Comparison of ENCODE assay signal across 15 cellular contexts in genomic region chr20:17518339-17519052, GRCh38. TPM values are rescaled to one million over a fixed set of nuclear protein-coding genes. Genes with fewer than 3 reads are reported as not detected.
DNase-seq lines count a peak whose midpoint lies in the region; ATAC-seq, FAIRE-seq and TF ChIP-seq lines count a peak whose summit lies in the region.
"Had no signal": no experiment of that assay in that cellular context is flagged by ENCODE, and none has a peak within 500 bp of the region (broad histone marks: within the 10 kb centered on the region; RNA-seq: fewer than 3 reads in every experiment).

No MANE protein-coding gene starts in this region.

- CTCF ChIA-PET in HCT116 (lab: Charles Lee), result no interaction called here

- H3K4me1 ChIP-seq in BLaER1 treated with 17β-estradiol and CSF1 and Interleukin-3, amounts not matched to agents 10 nM and 100 nM, result peaks cover 46 to 86% (median 72%) of the 10 kb centered on the region in 10 experiments
- H3K4me1 ChIP-seq in HCT116 (ENCODE audit: control insufficient read depth in 1 of 2, insufficient read depth in 2 of 2, low read length in 2 of 2), result peaks cover 6 to 12% of the 10 kb centered on the region in 2 experiments
- H3K4me1 ChIP-seq in adipocyte (ENCODE audit: control insufficient read depth, insufficient read depth, low read length), result no peaks in the 10 kb centered on the region
- no peaks in the 10 kb centered on the region for H3K4me1 ChIP-seq in lower lobe of right lung

- H3K27me3 Mint-ChIP-seq in stimulated activated memory B cell treated with anti-CD40 and anti-IgM and Interleukin-4, amounts not matched to agents 10 μg/mL and 1 μg/mL and 100 μg/mL, for 72 hours, result peaks cover 5% of the 10 kb centered on the region

- H3K9me3 ChIP-seq in BLaER1 treated with 17β-estradiol and CSF1 and Interleukin-3, amounts not matched to agents 10 nM and 100 nM (replicated peaks in 1 of 11), result peaks cover 0 to 22% (median 0%) of the 10 kb centered on the region in 11 experiments; a peak in 7 of 22 replicates
- H3K9me3 ChIP-seq in HCT116 (ENCODE audit: control insufficient read depth in 1 of 2, insufficient read depth in 1 of 2, low read depth in 1 of 2, low read length in 2 of 2) (no peaks in the 10 kb centered on the region), adipocyte (ENCODE audit: control insufficient read depth, low read length) (no peaks in the 10 kb centered on the region), lower lobe of right lung (no peaks in the 10 kb centered on the region)

- no peaks in the 10 kb centered on the region for H4K20me1 ChIP-seq in BLaER1 treated with 17β-estradiol and CSF1 and Interleukin-3, amounts not matched to agents 10 nM and 100 nM
- H4K20me1 ChIP-seq in HCT116 (ENCODE audit: insufficient read depth), result no peaks in the 10 kb centered on the region

- no peaks in the 10 kb centered on the region for H3K9me2 ChIP-seq in HCT116 (ENCODE audit: insufficient read depth)

- H3K4me3 Mint-ChIP-seq in stimulated activated memory B cell treated with anti-CD40 and anti-IgM and Interleukin-4, amounts not matched to agents 10 μg/mL and 1 μg/mL and 100 μg/mL, for 72 hours, result no peak overlapping the region
- H3K4me3 Mint-ChIP-seq: activated CD8-positive, alpha-beta T cell treated with anti-CD3 and anti-CD28 coated beads, Interleukin-2, amount 10 ng/mL, durations not matched to agents 7 days and 5 days; nephron had no signal

- H3K79me2 ChIP-seq in HCT116 (ENCODE audit: insufficient read depth, low read length), result no peaks in the 10 kb centered on the region

- TF ChIP-seq RAD21 in HCT116 (IDR thresholded peaks at IDR 0.05; ENCODE audit: low read depth), result no peak

- DNase-seq in HCT116 (ENCODE audit: low read depth, low spot score) (no peak), adipocyte (ENCODE audit: low read depth) (peak; percentile 21), lower lobe of right lung (peak; percentile 58), RCC 7860 (ENCODE audit: low spot score) (no peak), NCI-H2227 (lab: John Stamatoyannopoulos, UW; ENCODE audit: unreplicated experiment) (no peak)
- DNase-seq: activated CD8-positive, alpha-beta T cell treated with anti-CD3 and anti-CD28 coated beads, Interleukin-2, amount 10 ng/mL, durations not matched to agents 7 days and 5 days; activated gamma-delta T cell; left colon had no signal

- intact Hi-C loops in HCT116 (cut with micrococcal nuclease) (no loop called here), lower lobe of right lung (cut with DNase I) (no loop called here)

- BruUV-seq in HCT116 (replicated peaks; lab: Mats Ljungman, UMichigan), result no TSS peak

- H3K27ac Mint-ChIP-seq in stimulated activated memory B cell treated with anti-CD40 and anti-IgM and Interleukin-4, amounts not matched to agents 10 μg/mL and 1 μg/mL and 100 μg/mL, for 72 hours, result no peak overlapping the region
- H3K27ac Mint-ChIP-seq: activated CD8-positive, alpha-beta T cell treated with anti-CD3 and anti-CD28 coated beads, Interleukin-2, amount 10 ng/mL, durations not matched to agents 7 days and 5 days; nephron had no signal

- TF ChIP-seq CTCF in HCT116 (IDR thresholded peaks at IDR 0.05 in 2 of 3, conservative IDR thresholded peaks at IDR 0.05 in 1 of 3; ENCODE audit: borderline replicate concordance in 1 of 3, insufficient read depth in 1 of 3, low read depth in 2 of 3, low read length in 2 of 3), result no peak
- TF ChIP-seq CTCF in lower lobe of right lung (IDR thresholded peaks at IDR 0.05), result no peak

- H2AFZ ChIP-seq in HCT116 (ENCODE audit: low read depth, low read length, poor library complexity, severe bottlenecking), result no peak overlapping the region

- H3K4me2 ChIP-seq in BLaER1 treated with 17β-estradiol and CSF1 and Interleukin-3, amounts not matched to agents 10 nM and 100 nM, result peak overlapping the region; percentile 74 to 93 (median 85)
- H3K4me2 ChIP-seq in HCT116 (ENCODE audit: low read length), result no peak overlapping the region
- H3K4me2 ChIP-seq: KMS-11 had no signal

- H3K9ac ChIP-seq in BLaER1 treated with 17β-estradiol and CSF1 and Interleukin-3, amounts not matched to agents 10 nM and 100 nM, result peak overlapping the region in 10 of 11 experiments; percentile 2 to 76 (median 70); a peak in 18 of 22 replicates
- H3K9ac ChIP-seq in HCT116 (ENCODE audit: low read length), result no peak overlapping the region
- no peak overlapping the region for H3K9ac ChIP-seq in adipocyte (ENCODE audit: low read length)
- H3K9ac ChIP-seq: KMS-11 had no signal

- peaks cover 18 to 43% (median 24%) of the 10 kb centered on the region in 11 experiments for H3K27me3 ChIP-seq in BLaER1 treated with 17β-estradiol and CSF1 and Interleukin-3, amounts not matched to agents 10 nM and 100 nM
- H3K27me3 ChIP-seq in HCT116 (ENCODE audit: insufficient read depth, low read length), result no peaks in the 10 kb centered on the region
- peaks cover 8% of the 10 kb centered on the region for H3K27me3 ChIP-seq in adipocyte (replicated peaks; ENCODE audit: control insufficient read depth, insufficient read depth, low read length)
- H3K27me3 ChIP-seq in lower lobe of right lung (ENCODE audit: low read depth), result no peaks in the 10 kb centered on the region

- peak overlapping the region in 3 of 10 experiments; percentile 10 to 28 (median 22); a peak in 3 of 20 replicates for H3K4me3 ChIP-seq in BLaER1 treated with 17β-estradiol and CSF1 and Interleukin-3, amounts not matched to agents 10 nM and 100 nM
- H3K4me3 ChIP-seq in HCT116 (replicated peaks in 1 of 2; ENCODE audit: low read depth in 1 of 2, low read length in 2 of 2), result no peak overlapping the region
- no peak overlapping the region for H3K4me3 ChIP-seq in adipocyte (ENCODE audit: low read length)
- H3K4me3 ChIP-seq in lower lobe of right lung, result no peak overlapping the region

- H3K4me1 Mint-ChIP-seq in stimulated activated memory B cell treated with anti-CD40 and anti-IgM and Interleukin-4, amounts not matched to agents 10 μg/mL and 1 μg/mL and 100 μg/mL, for 72 hours, result no peaks in the 10 kb centered on the region

- H3K9me3 Mint-ChIP-seq in stimulated activated memory B cell treated with anti-CD40 and anti-IgM and Interleukin-4, amounts not matched to agents 10 μg/mL and 1 μg/mL and 100 μg/mL, for 72 hours, result no peaks in the 10 kb centered on the region
- H3K9me3 Mint-ChIP-seq: nephron had no signal

- TF ChIP-seq POLR2A in HCT116 (IDR thresholded peaks at IDR 0.05; ENCODE audit: borderline replicate concordance, extremely low read depth, insufficient read depth, insufficient read length), result no peak

- H3K27ac ChIP-seq in BLaER1 treated with 17β-estradiol and CSF1 and Interleukin-3, amounts not matched to agents 10 nM and 100 nM, result peak overlapping the region; percentile 29 to 94 (median 90); a peak in 21 of 22 replicates
- H3K27ac ChIP-seq in HCT116 (ENCODE audit: low read depth, low read length) (no peak overlapping the region), lower lobe of right lung (no peak overlapping the region)
- H3K27ac ChIP-seq: KMS-11 had no signal

- POLR2A ChIA-PET in HCT116 (lab: Charles Lee), result no interaction called here

- FAIRE-seq in RCC 7860 (lab: Jason Lieb, UNC), result no peak
- FAIRE-seq: bronchial epithelial cell had no signal

- RAD21 ChIA-PET in HCT116 (lab: Charles Lee; ENCODE audit: low non-redundant PET in 1 of 2, low total read pairs in 2 of 2, uncharacterized antibody in 2 of 2, unreplicated experiment in 2 of 2), result interaction anchor here in 1 of 2 experiments (0.6 kb wide), 1 partner anchor 51 kb away, joined by 3 read pairs; the partner anchor contains the start of gene DSTN

- no peaks in the 10 kb centered on the region for H3K36me3 Mint-ChIP-seq in stimulated activated memory B cell treated with anti-CD40 and anti-IgM and Interleukin-4, amounts not matched to agents 10 μg/mL and 1 μg/mL and 100 μg/mL, for 72 hours

- H3K36me3 ChIP-seq in BLaER1 treated with 17β-estradiol and CSF1 and Interleukin-3, amounts not matched to agents 10 nM and 100 nM, result no peaks in the 10 kb centered on the region
- H3K36me3 ChIP-seq in HCT116 (ENCODE audit: control insufficient read depth in 1 of 2, insufficient read depth in 2 of 2, low read length in 2 of 2), result no peaks in the 10 kb centered on the region
- H3K36me3 ChIP-seq in adipocyte (ENCODE audit: control insufficient read depth, insufficient read depth, low read length, severe bottlenecking), result no peaks in the 10 kb centered on the region
- no peaks in the 10 kb centered on the region for H3K36me3 ChIP-seq in lower lobe of right lung

- ATAC-seq in HCT116 (peak; percentile 46; the same call in 1 of the 2 replicates), lower lobe of right lung (peak; percentile 33 to 54), HG02678 (IDR thresholded peaks at IDR 0.05; ENCODE audit: unreplicated experiment) (no peak)
- ATAC-seq in stimulated activated memory B cell treated with anti-CD40 and anti-IgM and Interleukin-4, amounts not matched to agents 10 μg/mL and 1 μg/mL and 100 μg/mL, for 72 hours, result no peak
- ATAC-seq: activated CD8-positive, alpha-beta T cell treated with anti-CD3 and anti-CD28 coated beads, Interleukin-2, amount 10 ng/mL, durations not matched to agents 7 days and 5 days; left colon; Panc1 had no signal

TF ChIP-seq in HCT116, 20 proteins besides CTCF, POLR2A, EP300 and RAD21 (continues in another document):
- no peak for TF ChIP-seq CBX3 (IDR thresholded peaks at IDR 0.05; ENCODE audit: low read depth)
- TF ChIP-seq EZH2 (IDR thresholded peaks at IDR 0.05), result no peak
- no peak for TF ChIP-seq MAX (IDR thresholded peaks at IDR 0.05)
- no peak for TF ChIP-seq ATF3 (IDR thresholded peaks at IDR 0.05)
- no peak for TF ChIP-seq SRF (IDR thresholded peaks at IDR 0.05; ENCODE audit: low read depth)
- no peak for TF ChIP-seq SIN3A (IDR thresholded peaks at IDR 0.05; ENCODE audit: low read depth)
- TF ChIP-seq EZH2phosphoT487 (IDR thresholded peaks at IDR 0.05; ENCODE audit: borderline replicate concordance), result no peak
- TF ChIP-seq ZFX (IDR thresholded peaks at IDR 0.05), result no peak
- TF ChIP-seq JUND (IDR thresholded peaks at IDR 0.05), result no peak
- no peak for TF ChIP-seq FOSL1 (IDR thresholded peaks at IDR 0.05; ENCODE audit: low read depth)

RNA-seq across cellular contexts. Expression of gene BFSP1, which starts 12.7 kb away (rescaled TPM):
- 8.8 TPM for total RNA-seq in HCT116 (2021; ENCODE audit: unreplicated experiment)
- 4.2 and 5.4 TPM in 2 replicates for polyA plus RNA-seq in HCT116 (2012)
- total RNA-seq in lower lobe of right lung, result 2.4 TPM

RNA-seq across cellular contexts. Expression of gene DSTN, which starts 51.4 kb away (rescaled TPM):
- 202 TPM for total RNA-seq in HCT116 (2021; ENCODE audit: unreplicated experiment)
- polyA plus RNA-seq in HCT116 (2012), result 96.2 and 121 TPM in 2 replicates
- 347 TPM for total RNA-seq in lower lobe of right lung

Comparison
In these comparisons a context has a peak if more than half of its experiments do, and no peak if none do; other contexts are left out.
1. H3K27ac ChIP-seq: peak in BLaER1 treated with 17β-estradiol and CSF1 and Interleukin-3, amounts not matched to agents 10 nM and 100 nM (11 of 11); none in HCT116 (single experiment) and lower lobe of right lung (single experiment).
2. H3K9ac ChIP-seq: peak in BLaER1 treated with 17β-estradiol and CSF1 and Interleukin-3, amounts not matched to agents 10 nM and 100 nM (10 of 11); none in HCT116 (single experiment) and adipocyte (single experiment).
3. ATAC-seq: peak in HCT116 (single experiment) and lower lobe of right lung (2 of 2); none in stimulated activated memory B cell treated with anti-CD40 and anti-IgM and Interleukin-4, amounts not matched to agents 10 μg/mL and 1 μg/mL and 100 μg/mL, for 72 hours (single experiment) and HG02678 (single experiment).
4. DNase-seq: peak in adipocyte (single experiment) and lower lobe of right lung (single experiment); none in HCT116 (single experiment), RCC 7860 (single experiment) and NCI-H2227 (single experiment).